In the genomic region with DNA sequence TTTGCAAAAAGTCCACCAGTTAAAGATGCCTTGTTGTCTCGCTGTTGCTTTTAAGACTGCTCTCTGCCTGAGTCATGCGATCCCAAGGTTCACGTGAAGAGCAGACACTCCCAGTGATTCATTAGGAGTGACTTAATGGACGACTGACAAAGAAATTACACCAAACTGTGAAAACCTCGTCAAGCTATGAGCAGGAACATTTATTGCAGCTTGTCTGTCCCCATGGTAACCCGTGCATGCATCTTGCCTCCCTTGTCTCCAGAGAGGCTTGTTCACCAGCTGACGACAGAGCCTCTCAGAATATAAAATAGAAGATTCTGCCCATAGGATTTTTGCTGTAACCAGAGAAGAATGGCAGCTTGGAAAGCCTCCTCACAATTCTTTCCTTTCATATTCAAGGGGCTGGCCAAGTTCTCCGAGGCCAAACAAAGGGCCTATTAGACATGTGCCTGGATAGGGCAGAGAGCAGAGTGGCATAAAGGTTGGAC, we compare ENCODE assay signal across 7 cellular contexts.
DNase-seq lines count a peak whose midpoint lies in the region; ATAC-seq and TF ChIP-seq lines count a peak whose summit lies in the region.

No MANE protein-coding gene starts in this region.

- H3K4me1 ChIP-seq in ascending aorta (peaks cover 6 to 26% of the 10 kb centered on the region in 2 donors), tibial artery (peaks cover 0 to 37% (median 18%) of the 10 kb centered on the region in 4 donors)
- no peaks in the 10 kb centered on the region for H3K4me1 ChIP-seq in effector memory CD4-positive, alpha-beta T cell (ENCODE audit: control insufficient read depth, insufficient read depth, low read length, poor library complexity, severe bottlenecking)

- H3K27ac ChIP-seq in ascending aorta (peak overlapping the region; percentile 69), tibial artery (peak overlapping the region; percentile 49 to 58)
- H3K27ac ChIP-seq in effector memory CD4-positive, alpha-beta T cell (ENCODE audit: insufficient read depth, low read length, poor library complexity, severe bottlenecking): no peak overlapping the region

- TF ChIP-seq CTCF in ascending aorta (IDR thresholded peaks at IDR 0.05) (no peak), tibial artery (IDR thresholded peaks at IDR 0.05) (no peak)

- H3K36me3 ChIP-seq in ascending aorta: no peaks in the 10 kb centered on the region
- no peaks in the 10 kb centered on the region for H3K36me3 ChIP-seq in tibial artery
- H3K36me3 ChIP-seq in effector memory CD4-positive, alpha-beta T cell (ENCODE audit: control insufficient read depth, insufficient read depth, low read length): no peaks in the 10 kb centered on the region

- DNase-seq in LHCN-M2 (ENCODE audit: low read depth) (peak; percentile 98), ascending aorta (ENCODE audit: low spot score in 2 of 2) (peak; percentile 31 to 88), inferior parietal cortex (ENCODE audit: extremely low spot score) (peak; percentile 66), tibial artery (peak; percentile 78 to 82), SHP77 treated with DMSO at 0.1 percent for 48 hours (lab: John Stamatoyannopoulos, UW) (no peak)
- no peak for DNase-seq in effector memory CD4-positive, alpha-beta T cell

- H3K9me3 ChIP-seq in ascending aorta: no peaks in the 10 kb centered on the region
- H3K9me3 ChIP-seq in tibial artery: no peaks in the 10 kb centered on the region
- no peaks in the 10 kb centered on the region for H3K9me3 ChIP-seq in effector memory CD4-positive, alpha-beta T cell (ENCODE audit: control insufficient read depth, low read length)

- intact Hi-C loops in ascending aorta (cut with DNase I) (loop anchor here (1.0 to 10.0 kb wide), 3 partner anchors 74 to 348 kb away; partner anchors contain the start of gene SPOCK1), tibial artery (cut with DNase I; ENCODE audit: low total_unique reads) (no loop called here)

- H3K4me3 ChIP-seq in ascending aorta (no peak overlapping the region), tibial artery (no peak overlapping the region)
- H3K4me3 ChIP-seq in effector memory CD4-positive, alpha-beta T cell (ENCODE audit: insufficient read depth, low read depth, low read length, poor library complexity, severe bottlenecking): no peak overlapping the region

- ATAC-seq in HG03571 (IDR thresholded peaks at IDR 0.05; ENCODE audit: unreplicated experiment): no peak

- H3K27me3 ChIP-seq in ascending aorta (no peaks in the 10 kb centered on the region), tibial artery (no peaks in the 10 kb centered on the region)
- no peaks in the 10 kb centered on the region for H3K27me3 ChIP-seq in effector memory CD4-positive, alpha-beta T cell (replicated peaks; ENCODE audit: control insufficient read depth, insufficient read depth, low read length, poor library complexity, severe bottlenecking)

Comparison
In these comparisons a context has a peak if more than half of its experiments do, and no peak if none do; other contexts are left out.
1. DNase-seq: peak in LHCN-M2 (single experiment), ascending aorta (2 of 2), inferior parietal cortex (single experiment) and tibial artery (2 of 2); none in effector memory CD4-positive, alpha-beta T cell (0 of 3) and SHP77 treated with DMSO at 0.1 percent for 48 hours (single experiment).